ENCODE assay signal across 13 cellular contexts in genomic region chr2:232441147-232441651, GRCh38. TPM values are rescaled to one million over a fixed set of nuclear protein-coding genes. Genes with fewer than 3 reads are reported as not detected.
DNase-seq lines count a peak whose midpoint lies in the region; ATAC-seq and TF ChIP-seq lines count a peak whose summit lies in the region.
"Had no signal": no experiment of that assay in that cellular context is flagged by ENCODE, and none has a peak within 500 bp of the region (broad histone marks: within the 10 kb centered on the region; RNA-seq: fewer than 3 reads in every experiment).

No MANE protein-coding gene starts in this region.

- H3K36me3 ChIP-seq in H7 (replicated peaks; ENCODE audit: control insufficient read depth, insufficient read depth, low read length) = no peaks in the 10 kb centered on the region

- no peak for TF ChIP-seq CTCF in endothelial cell (IDR thresholded peaks at IDR 0.05; ENCODE audit: unreplicated experiment)

- H3K36me3 Mint-ChIP-seq in endothelial cell (ENCODE audit: low read depth, unreplicated experiment) = no peaks in the 10 kb centered on the region
- H3K36me3 Mint-ChIP-seq: CD8-positive, alpha-beta memory T cell had no signal

- peaks cover 11% of the 10 kb centered on the region for H3K27me3 Mint-ChIP-seq in endothelial cell (ENCODE audit: unreplicated experiment)

- ATAC-seq in HG03342 (IDR thresholded peaks at IDR 0.05; ENCODE audit: unreplicated experiment) = no peak

- no peaks in the 10 kb centered on the region for H3K4me1 Mint-ChIP-seq in endothelial cell (ENCODE audit: unreplicated experiment)

- H3K27ac Mint-ChIP-seq in endothelial cell (ENCODE audit: unreplicated experiment) = no peak overlapping the region

- no peak overlapping the region for H3K4me3 Mint-ChIP-seq in endothelial cell (ENCODE audit: unreplicated experiment)

- H3K4me3 ChIP-seq in H7 (ENCODE audit: insufficient read depth, low read depth, low read length) = no peak overlapping the region

- intact Hi-C loops in posterior vena cava (cut with DNase I) = loop anchor here (5.0 to 10.0 kb wide), 2 partner anchors 84 to 226 kb away; partner anchors contain the start of genes CHRND (in 1 of the 2) and PRSS56 (in 1 of the 2)

- no peaks in the 10 kb centered on the region for H3K9me3 Mint-ChIP-seq in endothelial cell (ENCODE audit: unreplicated experiment)

- H3K27me3 ChIP-seq in H7 (ENCODE audit: control insufficient read depth, insufficient read depth, low read length) = no peaks in the 10 kb centered on the region

- peak; percentile 61 for DNase-seq in activated effector memory CD4-positive, alpha-beta T cell treated with anti-CD3 and anti-CD28 coated beads, Interleukin-2, amount 50 U/mL, for 16 hours
- no peak for DNase-seq in activated effector memory CD4-positive, alpha-beta T cell treated with Interleukin-2 at 50 U/mL for 16 hours
- DNase-seq in H7 (peak; percentile 32), islet precursor cell (peak; percentile 45), posterior vena cava (ENCODE audit: low spot score) (peak; percentile 63), endothelial cell (ENCODE audit: low spot score) (no peak)

RNA-seq across cellular contexts. Expression of gene ALPI, which starts 14.8 kb away (rescaled TPM):
- total RNA-seq in H7 (2014; rRNA removed; shearing (Covaris generic)) = 0.10 TPM in 1 of 2 replicates, not detected in the other
- total RNA-seq in posterior vena cava = not detected
- not detected for total RNA-seq in endothelial cell (ENCODE audit: unreplicated experiment)
- total RNA-seq: A172; Calu3; CD8-positive, alpha-beta memory T cell; MCF 10A; Right ventricle myocardium inferior; SK-MEL-5 had no signal

RNA-seq across cellular contexts. Expression of gene ALPG, which starts 34.6 kb away (rescaled TPM):
- 0.21 and 0.89 TPM in 2 replicates for total RNA-seq in H7 (2014; rRNA removed; shearing (Covaris generic))
- total RNA-seq in posterior vena cava (not detected), endothelial cell (ENCODE audit: unreplicated experiment) (not detected)
- total RNA-seq: A172; Calu3; CD8-positive, alpha-beta memory T cell; MCF 10A; Right ventricle myocardium inferior; SK-MEL-5 had no signal

RNA-seq across cellular contexts. Expression of gene ECEL1, which starts 46.4 kb away (rescaled TPM):
- 12.5 and 17.2 TPM in 2 replicates for total RNA-seq in H7 (2014; rRNA removed; shearing (Covaris generic))
- total RNA-seq in posterior vena cava = 1 to 10 TPM in 1 of 2 donors, under 1 TPM in 1; 0.52 to 2.8 TPM
- total RNA-seq in endothelial cell (ENCODE audit: unreplicated experiment) = not detected
- total RNA-seq: A172; Calu3; CD8-positive, alpha-beta memory T cell; MCF 10A; Right ventricle myocardium inferior; SK-MEL-5 had no signal

Comparison
In these comparisons a context has a peak if more than half of its experiments do, and no peak if none do; other contexts are left out.
1. DNase-seq: peak in activated effector memory CD4-positive, alpha-beta T cell treated with anti-CD3 and anti-CD28 coated beads, Interleukin-2, amount 50 U/mL, for 16 hours (single experiment), H7 (single experiment), islet precursor cell (single experiment) and posterior vena cava (single experiment); none in activated effector memory CD4-positive, alpha-beta T cell treated with Interleukin-2 at 50 U/mL for 16 hours (single experiment) and endothelial cell (single experiment).